ENCODE assay signal across 8 cellular contexts in the genomic region with DNA sequence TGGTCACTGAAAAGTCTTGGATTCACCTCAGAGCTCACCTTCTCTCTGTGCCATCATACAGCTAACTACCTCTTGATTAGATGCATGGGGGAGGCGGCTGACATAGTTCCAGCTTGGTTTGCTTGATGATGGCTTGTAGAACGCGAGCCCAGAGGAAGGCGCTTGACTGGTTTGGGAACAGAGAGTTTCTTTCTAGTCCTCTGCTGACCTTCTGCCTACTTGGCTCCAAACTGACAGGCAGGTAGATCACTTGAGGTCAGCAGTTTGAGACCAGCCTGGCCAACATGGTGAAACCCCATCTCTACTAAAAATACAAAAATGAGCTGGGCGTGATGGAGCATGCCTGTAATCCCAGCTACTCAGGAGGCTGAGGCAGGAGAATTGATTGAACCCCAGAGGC. TPM values are rescaled to one million over a fixed set of nuclear protein-coding genes. Genes with fewer than 3 reads are reported as not detected.
"Had no signal": no experiment of that assay in that cellular context is flagged by ENCODE, and none has a peak within 500 bp of the region (broad histone marks: within the 10 kb centered on the region; RNA-seq: fewer than 3 reads in every experiment).

No MANE protein-coding gene starts in this region.

RNA-seq across cellular contexts. Expression of a gene that starts 36.9 kb away (rescaled TPM):
- total RNA-seq: OCI-LY7, PC-3, PC-9, Right ventricle myocardium superior, RPMI7951, SJCRH30, SJSA1, SK-MEL-5 had no signal
